26 cellular contexts compared by ENCODE assay signal in genomic region chr13:89755729-89756492, GRCh38.
A peak's percentile ranks its signal among the peaks of the same experiment; 100 is the strongest.
DNase-seq lines count a peak whose midpoint lies in the region; ATAC-seq, FAIRE-seq and TF ChIP-seq lines count a peak whose summit lies in the region.
"Had no signal": no experiment of that assay in that cellular context is flagged by ENCODE, and none has a peak within 500 bp of the region (broad histone marks: within the 10 kb centered on the region; RNA-seq: fewer than 3 reads in every experiment).

No MANE protein-coding gene starts in this region.

- no peaks in the 10 kb centered on the region for H3K27me3 ChIP-seq in HL-60 (ENCODE audit: insufficient read depth, poor library complexity, severe bottlenecking)
- no peaks in the 10 kb centered on the region for H3K27me3 ChIP-seq in GM12878 (replicated peaks in 1 of 2; ENCODE audit: control insufficient read depth in 2 of 2, insufficient read depth in 2 of 2, low read length in 1 of 2)
- H3K27me3 ChIP-seq in trophoblast cell (ENCODE audit: insufficient read depth, low read length) = no peaks in the 10 kb centered on the region
- H3K27me3 ChIP-seq: brain microvascular endothelial cell, colonic mucosa, MG63, thyroid gland had no signal

- peaks cover 0 to 20% (median 3%) of the 10 kb centered on the region in 9 donors for H3K9me3 Mint-ChIP-seq in naive thymus-derived CD8-positive, alpha-beta T cell

- H3K27me3 Mint-ChIP-seq in naive thymus-derived CD8-positive, alpha-beta T cell = no peaks in the 10 kb centered on the region
- H3K27me3 Mint-ChIP-seq: activated B cell treated with CpG ODN at 0.5 μM for 24 hours; activated CD4-positive, alpha-beta memory T cell treated with anti-CD3 and anti-CD28 coated beads for 36 hours; CD4-positive, CD25-positive, alpha-beta regulatory T cell had no signal

- CTCF ChIA-PET in GM12878 (lab: Yijun Ruan, JAX) = no interaction called here

- no peak for TF ChIP-seq EP300 in GM12878 (IDR thresholded peaks at IDR 0.05; ENCODE audit: borderline replicate concordance in 1 of 2, control insufficient read depth in 1 of 2, low read depth in 2 of 2, low read length in 2 of 2)

- DNase-seq in HL-60 (ENCODE audit: low read depth in 1 of 2, low spot score in 1 of 2) (peak; percentile 8 to 76), NOMO-1 (lab: John Stamatoyannopoulos, UW; ENCODE audit: unreplicated experiment in 2 of 2) (peak; percentile 38 to 84), GM12878 (ENCODE audit: low read depth, low spot score) (no peak), putamen (ENCODE audit: low spot score) (no peak), trophoblast cell (no peak)
- DNase-seq in naive thymus-derived CD8-positive, alpha-beta T cell = no peak
- DNase-seq: activated B cell treated with CpG ODN at 0.5 μM for 24 hours; activated CD4-positive, alpha-beta memory T cell treated with anti-CD3 and anti-CD28 coated beads for 36 hours; activated gamma-delta T cell treated with Interleukin-2 at 50 U/mL for 16 hours; brain microvascular endothelial cell; CD4-positive, CD25-positive, alpha-beta regulatory T cell; colonic mucosa; H9; left cardiac atrium; MG63; NCI-H2081; NCI-H510A; posterior cingulate gyrus; SHP77 treated with DMSO at 0.1 percent for 48 hours; stimulated activated CD4-positive, alpha-beta T cell treated with anti-CD3 and anti-CD28 coated beads, Interleukin-1b, Interleukin-23, amount 100 ng/mL, for 48 hours; stimulated activated naive CD8-positive, alpha-beta T cell treated with anti-CD3 and anti-CD28 coated beads, Interleukin-15, Interleukin-2, amounts not matched to agents 100 U/mL and 50 U/mL, for 24 hours; thyroid gland had no signal

- in situ Hi-C loops in GM12878 (cut with MboI) = no loop called here

- no TSS peak for BruUV-seq in GM12878 (replicated peaks; lab: Mats Ljungman, UMichigan)

- H3K4me1 Mint-ChIP-seq in naive thymus-derived CD8-positive, alpha-beta T cell = no peaks in the 10 kb centered on the region
- H3K4me1 Mint-ChIP-seq: activated B cell treated with CpG ODN at 0.5 μM for 24 hours; CD4-positive, CD25-positive, alpha-beta regulatory T cell; H9; nephron had no signal

- H2AK5ac ChIP-seq in trophoblast cell (ENCODE audit: low read length) = no peak overlapping the region

- TF ChIP-seq RAD21 in GM12878 (IDR thresholded peaks at IDR 0.05; ENCODE audit: insufficient read depth, low read depth, low read length) = no peak

- no peak overlapping the region for H2AFZ ChIP-seq in GM12878 (ENCODE audit: control insufficient read depth, low read depth, low read length)
- H2AFZ ChIP-seq in trophoblast cell (ENCODE audit: insufficient read depth, low read length, poor library complexity) = no peak overlapping the region

- H3K14ac ChIP-seq in trophoblast cell (ENCODE audit: low read length) = no peak overlapping the region

- no peak overlapping the region for H4K91ac ChIP-seq in trophoblast cell (ENCODE audit: low read depth, low read length)

- H4K20me1 ChIP-seq in GM12878 (ENCODE audit: control insufficient read depth, insufficient read depth) = no peaks in the 10 kb centered on the region

- H4K8ac ChIP-seq in trophoblast cell (ENCODE audit: low read depth, low read length) = no peak overlapping the region

- peak; percentile 51 for ATAC-seq in GM19463 (IDR thresholded peaks at IDR 0.05; ENCODE audit: unreplicated experiment)
- ATAC-seq in GM12878 = peak; percentile 75
- no peak for ATAC-seq in naive thymus-derived CD8-positive, alpha-beta T cell
- no peak for ATAC-seq in HG03139 (IDR thresholded peaks at IDR 0.05; ENCODE audit: unreplicated experiment)
- ATAC-seq: HepG2; left cardiac atrium; stimulated activated naive CD8-positive, alpha-beta T cell treated with anti-CD3 and anti-CD28 coated beads, Interleukin-15, Interleukin-2, amounts not matched to agents 100 U/mL and 50 U/mL, for 24 hours had no signal

- TF ChIP-seq POLR2A in GM12878 (IDR thresholded peaks at IDR 0.05; ENCODE audit: low read depth, low read length) = no peak

- H3K4me3 Mint-ChIP-seq in naive thymus-derived CD8-positive, alpha-beta T cell = no peak overlapping the region
- H3K4me3 Mint-ChIP-seq: activated B cell treated with CpG ODN at 0.5 μM for 24 hours; activated CD4-positive, alpha-beta memory T cell treated with anti-CD3 and anti-CD28 coated beads for 36 hours; CD4-positive, CD25-positive, alpha-beta regulatory T cell; H9; nephron had no signal

- no peaks in the 10 kb centered on the region for H3K36me3 Mint-ChIP-seq in naive thymus-derived CD8-positive, alpha-beta T cell
- H3K36me3 Mint-ChIP-seq: activated CD4-positive, alpha-beta memory T cell treated with anti-CD3 and anti-CD28 coated beads for 36 hours; CD4-positive, CD25-positive, alpha-beta regulatory T cell had no signal

- no peaks in the 10 kb centered on the region for H3K4me1 ChIP-seq in GM12878 (ENCODE audit: control insufficient read depth, insufficient read depth, low read length)
- H3K4me1 ChIP-seq in trophoblast cell (ENCODE audit: control insufficient read depth in 1 of 2, insufficient read depth in 2 of 2, low read length in 2 of 2) = no peaks in the 10 kb centered on the region
- H3K4me1 ChIP-seq: colonic mucosa, thyroid gland had no signal

- H3K27ac ChIP-seq in HL-60 (replicated peaks) = peak overlapping the region; percentile 37
- H3K27ac ChIP-seq in GM12878 (ENCODE audit: control insufficient read depth, insufficient read depth) = no peak overlapping the region
- H3K27ac ChIP-seq in trophoblast cell (ENCODE audit: low read depth, low read length) = no peak overlapping the region
- H3K27ac ChIP-seq: brain microvascular endothelial cell, colonic mucosa, thyroid gland had no signal

- H3K9me3 ChIP-seq in GM12878 (replicated peaks; ENCODE audit: control insufficient read depth, insufficient read depth, low read length) (no peaks in the 10 kb centered on the region), trophoblast cell (ENCODE audit: insufficient read depth, low read depth, low read length) (no peaks in the 10 kb centered on the region)
- H3K9me3 ChIP-seq: colonic mucosa, MG63, thyroid gland had no signal

- H3K4ac ChIP-seq in trophoblast cell (ENCODE audit: low read depth, low read length) = no peak overlapping the region

- H3K4me3 ChIP-seq in HL-60 (replicated peaks; ENCODE audit: insufficient read depth, low read length) (no peak overlapping the region), GM12878 (no peak overlapping the region), trophoblast cell (ENCODE audit: low read depth, low read length) (no peak overlapping the region)
- H3K4me3 ChIP-seq: colonic mucosa, MG63, thyroid gland had no signal

- RAD21 ChIA-PET in GM12878 (lab: Charles Lee; ENCODE audit: unreplicated experiment) = no interaction called here

- POLR2A ChIA-PET in GM12878 (lab: Charles Lee) = no interaction called here
- POLR2A ChIA-PET in naive thymus-derived CD8-positive, alpha-beta T cell (lab: Charles Lee) = no interaction called here

- WGBS in GM12878 (ENCODE audit: insufficient coverage, insufficient replicate concordance, low lambda C conversion rate, missing lambda C conversion rate) = 0% methylated on average over 2 of the region's 2 CpGs
- no CpG with 5 or more reads among the region's 2 CpGs for WGBS in trophoblast cell (ENCODE audit: extremely low coverage, insufficient coverage, insufficient read length)

- no peak overlapping the region for H2BK12ac ChIP-seq in trophoblast cell (ENCODE audit: low read length)

- no peak overlapping the region for H3K23ac ChIP-seq in trophoblast cell (ENCODE audit: low read length)

- no peak overlapping the region for H4K12ac ChIP-seq in trophoblast cell (ENCODE audit: low read depth, low read length)

- TF ChIP-seq CTCF in HL-60 (IDR thresholded peaks at IDR 0.05; ENCODE audit: insufficient read depth, low read length) (no peak), GM12878 (IDR thresholded peaks at IDR 0.05 in 2 of 3, conservative IDR thresholded peaks at IDR 0.05 in 1 of 3; ENCODE audit: control insufficient read depth in 2 of 3, extremely low read depth in 1 of 3, insufficient read depth in 1 of 3, low read depth in 3 of 3, low read length in 3 of 3) (no peak)

- H3K4me2 ChIP-seq in GM12878 (ENCODE audit: control insufficient read depth, insufficient read depth) (no peak overlapping the region), trophoblast cell (ENCODE audit: low read length) (no peak overlapping the region)

- no peaks in the 10 kb centered on the region for H3K79me2 ChIP-seq in GM12878 (ENCODE audit: control insufficient read depth, insufficient read depth, low read length)
- no peaks in the 10 kb centered on the region for H3K79me2 ChIP-seq in trophoblast cell (ENCODE audit: control insufficient read depth, insufficient read depth, low read length, poor library complexity)

- intact Hi-C loops in GM12878 (cut with micrococcal nuclease; ENCODE audit: unreplicated experiment) = no loop called here

- H3K79me1 ChIP-seq in trophoblast cell (ENCODE audit: low read length) = no peaks in the 10 kb centered on the region

- SMC1A ChIA-PET in GM12878 (lab: Charles Lee; ENCODE audit: uncharacterized antibody, unreplicated experiment) = no interaction called here

- no peaks in the 10 kb centered on the region for H3K36me3 ChIP-seq in GM12878 (ENCODE audit: control insufficient read depth in 2 of 2, insufficient read depth in 2 of 2, low read length in 1 of 2)
- H3K36me3 ChIP-seq in trophoblast cell (ENCODE audit: control insufficient read depth in 1 of 2, insufficient read depth in 2 of 2, low read length in 2 of 2) = no peaks in the 10 kb centered on the region
- H3K36me3 ChIP-seq: brain microvascular endothelial cell, colonic mucosa, MG63, thyroid gland had no signal

- H2BK120ac ChIP-seq in trophoblast cell (ENCODE audit: insufficient read depth, low read length, poor library complexity) = no peak overlapping the region

- H3K9ac ChIP-seq in GM12878 (ENCODE audit: control insufficient read depth, insufficient read depth, low read length) = no peak overlapping the region
- H3K9ac ChIP-seq in trophoblast cell (ENCODE audit: low read length) = no peak overlapping the region

- H2BK5ac ChIP-seq in trophoblast cell (ENCODE audit: low read depth, low read length, poor library complexity) = no peak overlapping the region

- FAIRE-seq in GM12878 (lab: Jason Lieb, UNC) = no peak
- FAIRE-seq: HepG2 had no signal

- no peak overlapping the region for H3K27ac Mint-ChIP-seq in naive thymus-derived CD8-positive, alpha-beta T cell
- H3K27ac Mint-ChIP-seq: activated B cell treated with CpG ODN at 0.5 μM for 24 hours; activated CD4-positive, alpha-beta memory T cell treated with anti-CD3 and anti-CD28 coated beads for 36 hours; CD4-positive, CD25-positive, alpha-beta regulatory T cell; H9; nephron had no signal

- no peak overlapping the region for H3K18ac ChIP-seq in trophoblast cell (ENCODE audit: low read length)

TF ChIP-seq in GM12878, 131 proteins besides CTCF, POLR2A, EP300 and RAD21:
- no peak for TF ChIP-seq ZNF207 (IDR thresholded peaks at IDR 0.05; ENCODE audit: borderline replicate concordance)
- TF ChIP-seq MTA2 (IDR thresholded peaks at IDR 0.05; ENCODE audit: low read depth) = 0 out of 2 replicates have a peak, but pooled peaks have one; percentile 16

Comparison
In these comparisons a context has a peak if more than half of its experiments do, and no peak if none do; other contexts are left out.
1. ATAC-seq: peak in GM19463 (single experiment) and GM12878 (single experiment); none in naive thymus-derived CD8-positive, alpha-beta T cell (0 of 2) and HG03139 (single experiment).
2. DNase-seq: peak in HL-60 (2 of 2) and NOMO-1 (2 of 2); none in GM12878 (single experiment), putamen (single experiment), naive thymus-derived CD8-positive, alpha-beta T cell (0 of 10) and trophoblast cell (0 of 2).